ENCODE assay signal across 8 cellular contexts in the genomic region with DNA sequence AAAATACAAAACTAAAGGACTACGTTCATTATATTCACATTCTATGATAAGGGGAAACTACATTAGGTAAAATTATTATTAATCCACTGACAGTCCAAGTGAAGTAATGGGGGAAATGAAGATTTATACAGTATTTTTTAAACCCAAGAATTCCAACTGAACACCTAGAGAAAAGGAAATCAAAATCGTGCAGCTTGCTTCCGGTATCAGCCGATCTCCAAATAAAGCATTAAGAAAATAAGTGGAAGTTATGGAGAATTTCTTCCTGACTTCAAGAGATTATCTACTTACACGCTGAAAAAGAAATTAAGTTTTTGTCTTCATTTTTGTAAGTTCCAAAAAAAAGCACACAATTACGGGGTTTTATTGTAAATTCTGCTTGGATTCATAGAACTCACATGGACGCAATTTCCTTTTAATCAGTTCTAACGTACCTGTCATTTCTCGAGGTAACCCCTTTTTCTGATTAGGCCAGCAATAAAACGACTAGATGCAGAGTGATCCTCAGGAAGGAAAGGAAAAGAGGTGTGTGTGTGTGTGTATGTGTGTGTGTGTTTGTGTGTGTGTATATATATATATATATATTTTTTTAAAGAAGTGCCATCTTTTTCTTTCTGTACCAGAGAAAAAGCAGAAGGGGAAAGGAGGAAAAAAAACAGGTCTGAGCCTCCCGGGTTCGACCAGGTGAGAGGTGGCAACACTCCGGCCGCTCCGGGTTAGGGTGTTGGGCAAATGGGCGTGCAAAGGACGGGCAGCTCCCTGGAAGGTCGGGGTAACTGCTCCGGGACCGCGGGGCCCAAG. TPM values are rescaled to one million over a fixed set of nuclear protein-coding genes. Genes with fewer than 3 reads are reported as not detected.
A peak's percentile ranks its signal among the peaks of the same experiment; 100 is the strongest.
DNase-seq lines count a peak whose midpoint lies in the region; ATAC-seq and TF ChIP-seq lines count a peak whose summit lies in the region.

No MANE protein-coding gene starts in this region.

- no peaks in the 10 kb centered on the region for H3K9me3 Mint-ChIP-seq in activated naive CD8-positive, alpha-beta T cell (ENCODE audit: low read depth)
- no peaks in the 10 kb centered on the region for H3K9me3 Mint-ChIP-seq in stimulated activated naive B cell treated with anti-CD40 and anti-IgM and Interleukin-4, amounts not matched to agents 10 μg/mL and 1 μg/mL and 100 μg/mL, for 72 hours

- peaks cover 49% of the 10 kb centered on the region for H4K20me1 ChIP-seq in BLaER1
- H4K20me1 ChIP-seq in HCT116 (ENCODE audit: insufficient read depth), result no peaks in the 10 kb centered on the region

- no peaks in the 10 kb centered on the region for H3K36me3 Mint-ChIP-seq in activated naive CD8-positive, alpha-beta T cell
- peaks cover 0 to 5% of the 10 kb centered on the region in 2 donors for H3K36me3 Mint-ChIP-seq in stimulated activated naive B cell treated with anti-CD40 and anti-IgM and Interleukin-4, amounts not matched to agents 10 μg/mL and 1 μg/mL and 100 μg/mL, for 72 hours

- peak overlapping the region; percentile 93 for H3K4me3 ChIP-seq in BLaER1
- H3K4me3 ChIP-seq in HCT116 (replicated peaks in 1 of 2; ENCODE audit: low read depth in 1 of 2, low read length in 2 of 2), result peak overlapping the region; percentile 78 to 80

- DNase-seq in HCT116 (ENCODE audit: low read depth, low spot score), result no peak
- peak; percentile 51 for DNase-seq in iPS-NIHi7 (ENCODE audit: extremely low spot score)
- no peak for DNase-seq in stimulated activated naive B cell treated with anti-CD40 and anti-IgM and Interleukin-4, amounts not matched to agents 10 μg/mL and 1 μg/mL and 100 μg/mL, for 72 hours

- RAD21 ChIA-PET in HCT116 (lab: Charles Lee; ENCODE audit: low non-redundant PET in 1 of 2, low total read pairs in 2 of 2, uncharacterized antibody in 2 of 2, unreplicated experiment in 2 of 2), result no interaction called here

- H3K9me2 ChIP-seq in HCT116 (ENCODE audit: insufficient read depth), result no peaks in the 10 kb centered on the region

- H3K27me3 ChIP-seq in BLaER1 (no peaks in the 10 kb centered on the region), HCT116 (ENCODE audit: insufficient read depth, low read length) (no peaks in the 10 kb centered on the region)

- TSS peak; percentile 63 for BruUV-seq in HCT116 (replicated peaks; lab: Mats Ljungman, UMichigan)

- peak overlapping the region; percentile 90 for H3K4me2 ChIP-seq in BLaER1
- H3K4me2 ChIP-seq in HCT116 (ENCODE audit: low read length), result peak overlapping the region; percentile 76

- H3K36me3 ChIP-seq in BLaER1 (peaks cover 17% of the 10 kb centered on the region), HCT116 (ENCODE audit: control insufficient read depth in 1 of 2, insufficient read depth in 2 of 2, low read length in 2 of 2) (no peaks in the 10 kb centered on the region)

- H3K79me2 ChIP-seq in HCT116 (ENCODE audit: insufficient read depth, low read length), result peaks cover 48% of the 10 kb centered on the region

- H2AFZ ChIP-seq in HCT116 (ENCODE audit: low read depth, low read length, poor library complexity, severe bottlenecking), result peak overlapping the region; percentile 68

- H3K27ac ChIP-seq in BLaER1 (peak overlapping the region; percentile 96), HCT116 (ENCODE audit: low read depth, low read length) (peak overlapping the region; percentile 83)

- peak overlapping the region; percentile 93 for H3K9ac ChIP-seq in BLaER1
- H3K9ac ChIP-seq in HCT116 (ENCODE audit: low read length), result peak overlapping the region; percentile 75

- TF ChIP-seq CTCF in HCT116 (IDR thresholded peaks at IDR 0.05 in 2 of 3, conservative IDR thresholded peaks at IDR 0.05 in 1 of 3; ENCODE audit: borderline replicate concordance in 1 of 3, insufficient read depth in 1 of 3, low read depth in 2 of 3, low read length in 2 of 3), result no peak

- CTCF ChIA-PET in HCT116 (lab: Charles Lee), result no interaction called here

- no peaks in the 10 kb centered on the region for H3K27me3 Mint-ChIP-seq in activated naive CD8-positive, alpha-beta T cell
- H3K27me3 Mint-ChIP-seq in stimulated activated naive B cell treated with anti-CD40 and anti-IgM and Interleukin-4, amounts not matched to agents 10 μg/mL and 1 μg/mL and 100 μg/mL, for 72 hours, result no peaks in the 10 kb centered on the region

- no peak for TF ChIP-seq RAD21 in HCT116 (IDR thresholded peaks at IDR 0.05; ENCODE audit: low read depth)

- ATAC-seq in HCT116, result no peak
- no peak for ATAC-seq in stimulated activated naive B cell treated with anti-CD40 and anti-IgM and Interleukin-4, amounts not matched to agents 10 μg/mL and 1 μg/mL and 100 μg/mL, for 72 hours (replicated peaks)
- no peak for ATAC-seq in GM18520 (IDR thresholded peaks at IDR 0.05; ENCODE audit: unreplicated experiment)
- no peak for ATAC-seq in HG02571 (IDR thresholded peaks at IDR 0.05; ENCODE audit: unreplicated experiment)
- no peak for ATAC-seq in HG03095 (IDR thresholded peaks at IDR 0.05; ENCODE audit: unreplicated experiment)

- H3K9me3 ChIP-seq in BLaER1, result peaks cover 9% of the 10 kb centered on the region
- H3K9me3 ChIP-seq in HCT116 (ENCODE audit: control insufficient read depth in 1 of 2, insufficient read depth in 1 of 2, low read depth in 1 of 2, low read length in 2 of 2), result no peaks in the 10 kb centered on the region

- intact Hi-C loops in HCT116 (cut with micrococcal nuclease), result no loop called here

- POLR2A ChIA-PET in HCT116 (lab: Charles Lee), result no interaction called here

- H3K4me1 ChIP-seq in BLaER1 (peaks cover 33% of the 10 kb centered on the region), HCT116 (ENCODE audit: control insufficient read depth in 1 of 2, insufficient read depth in 2 of 2, low read length in 2 of 2) (peaks cover 6 to 25% of the 10 kb centered on the region in 2 experiments; a peak in 3 of 4 replicates)

- peak overlapping the region; percentile 93 for H3K27ac Mint-ChIP-seq in activated naive CD8-positive, alpha-beta T cell
- H3K27ac Mint-ChIP-seq in stimulated activated naive B cell treated with anti-CD40 and anti-IgM and Interleukin-4, amounts not matched to agents 10 μg/mL and 1 μg/mL and 100 μg/mL, for 72 hours, result peak overlapping the region; percentile 94

- peaks cover 48% of the 10 kb centered on the region for H3K4me1 Mint-ChIP-seq in activated naive CD8-positive, alpha-beta T cell (ENCODE audit: low read depth)
- peaks cover 17 to 40% of the 10 kb centered on the region in 2 donors for H3K4me1 Mint-ChIP-seq in stimulated activated naive B cell treated with anti-CD40 and anti-IgM and Interleukin-4, amounts not matched to agents 10 μg/mL and 1 μg/mL and 100 μg/mL, for 72 hours

- no peak for TF ChIP-seq POLR2A in HCT116 (IDR thresholded peaks at IDR 0.05; ENCODE audit: borderline replicate concordance, extremely low read depth, insufficient read depth, insufficient read length)

- H3K4me3 Mint-ChIP-seq in activated naive CD8-positive, alpha-beta T cell, result peak overlapping the region; percentile 96
- peak overlapping the region; percentile 90 for H3K4me3 Mint-ChIP-seq in stimulated activated naive B cell treated with anti-CD40 and anti-IgM and Interleukin-4, amounts not matched to agents 10 μg/mL and 1 μg/mL and 100 μg/mL, for 72 hours

TF ChIP-seq in HCT116, 20 proteins besides CTCF, POLR2A, EP300 and RAD21:
- TF ChIP-seq, protein P1, sequence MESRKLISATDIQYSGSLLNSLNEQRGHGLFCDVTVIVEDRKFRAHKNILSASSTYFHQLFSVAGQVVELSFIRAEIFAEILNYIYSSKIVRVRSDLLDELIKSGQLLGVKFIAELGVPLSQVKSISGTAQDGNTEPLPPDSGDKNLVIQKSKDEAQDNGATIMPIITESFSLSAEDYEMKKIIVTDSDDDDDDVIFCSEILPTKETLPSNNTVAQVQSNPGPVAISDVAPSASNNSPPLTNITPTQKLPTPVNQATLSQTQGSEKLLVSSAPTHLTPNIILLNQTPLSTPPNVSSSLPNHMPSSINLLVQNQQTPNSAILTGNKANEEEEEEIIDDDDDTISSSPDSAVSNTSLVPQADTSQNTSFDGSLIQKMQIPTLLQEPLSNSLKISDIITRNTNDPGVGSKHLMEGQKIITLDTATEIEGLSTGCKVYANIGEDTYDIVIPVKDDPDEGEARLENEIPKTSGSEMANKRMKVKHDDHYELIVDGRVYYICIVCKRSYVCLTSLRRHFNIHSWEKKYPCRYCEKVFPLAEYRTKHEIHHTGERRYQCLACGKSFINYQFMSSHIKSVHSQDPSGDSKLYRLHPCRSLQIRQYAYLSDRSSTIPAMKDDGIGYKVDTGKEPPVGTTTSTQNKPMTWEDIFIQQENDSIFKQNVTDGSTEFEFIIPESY (IDR thresholded peaks at IDR 0.05; ENCODE audit: extremely low read depth, insufficient replicate concordance, low read length), result no peak
- 0 out of 2 replicates have a peak, but pooled peaks have one; percentile 16 for TF ChIP-seq SRF (IDR thresholded peaks at IDR 0.05; ENCODE audit: low read depth)

RNA-seq across cellular contexts. Expression of a gene that starts 1.1 kb away (rescaled TPM):
- 32.5 TPM for total RNA-seq in HCT116 (2021; ENCODE audit: unreplicated experiment)
- 10.9 and 12.8 TPM in 2 replicates for polyA plus RNA-seq in HCT116 (2012)
